In genomic region chr22:22877523-22878210, GRCh38 we compare ENCODE assay signal across 9 cellular contexts. TPM values are rescaled to one million over a fixed set of nuclear protein-coding genes. Genes with fewer than 3 reads are reported as not detected.
DNase-seq lines count a peak whose midpoint lies in the region; ATAC-seq and TF ChIP-seq lines count a peak whose summit lies in the region.
"Had no signal": no experiment of that assay in that cellular context is flagged by ENCODE, and none has a peak within 500 bp of the region (broad histone marks: within the 10 kb centered on the region; RNA-seq: fewer than 3 reads in every experiment).

No MANE protein-coding gene starts in this region.

- no peak overlapping the region for H3K4me3 Mint-ChIP-seq in activated T-helper 2 cell treated with anti-CD3 and anti-CD28 coated beads, Interferon-gamma antibody, Interleukin-2, Interleukin-4, amounts not matched to agents 10 μg/mL and 5 μg/mL and 100 μg/mL, durations not matched to agents 14 hours and 24 hours and 36 hours (ENCODE audit: low read depth)

- CTCF ChIA-PET in BJ (lab: Yijun Ruan, JAX) (interaction anchor here (0.6 to 2.0 kb wide), 11 partner anchors 9 to 291 kb away, joined by 3 to 6 read pairs (median 4); no protein-coding TSS in a partner anchor), HEK293 (lab: Yijun Ruan, JAX) (interaction anchor here (0.6 to 3.7 kb wide), 33 partner anchors 9 to 415 kb away, joined by 3 to 28 read pairs (median 4); no protein-coding TSS in a partner anchor)

- H3K36me3 ChIP-seq in BJ (ENCODE audit: control insufficient read depth, insufficient read depth, low read length), result no peaks in the 10 kb centered on the region
- no peaks in the 10 kb centered on the region for H3K36me3 ChIP-seq in HEK293 (ENCODE audit: control insufficient read depth in 2 of 2, insufficient read depth in 1 of 2, low read length in 2 of 2)

- DNase-seq in BJ (ENCODE audit: low read depth) (no peak), RKO (ENCODE audit: low spot score) (peak; percentile 65), globus pallidus (ENCODE audit: low spot score) (peak; percentile 28), retina (peak; percentile 46)
- peak; percentile 55 for DNase-seq in activated T-helper 2 cell treated with anti-CD3 and anti-CD28 coated beads, Interferon-gamma antibody, Interleukin-2, Interleukin-4, amounts not matched to agents 10 μg/mL and 5 μg/mL and 100 μg/mL, durations not matched to agents 14 hours and 24 hours and 36 hours (ENCODE audit: low spot score)

- intact Hi-C loops in activated T-helper 2 cell treated with anti-CD3 and anti-CD28 coated beads, Interferon-gamma antibody, Interleukin-2, Interleukin-4, amounts not matched to agents 10 μg/mL and 5 μg/mL and 100 μg/mL, durations not matched to agents 14 hours and 24 hours and 36 hours (cut with micrococcal nuclease), result no loop called here

- no peaks in the 10 kb centered on the region; the same call in 1 of the 2 replicates for H3K27me3 ChIP-seq in BJ (ENCODE audit: control insufficient read depth, insufficient read depth, low read length)

- H3K4me1 Mint-ChIP-seq in activated T-helper 2 cell treated with anti-CD3 and anti-CD28 coated beads, Interferon-gamma antibody, Interleukin-2, Interleukin-4, amounts not matched to agents 10 μg/mL and 5 μg/mL and 100 μg/mL, durations not matched to agents 14 hours and 24 hours and 36 hours (ENCODE audit: low read depth), result no peaks in the 10 kb centered on the region

- no peaks in the 10 kb centered on the region for H3K36me3 Mint-ChIP-seq in activated T-helper 2 cell treated with anti-CD3 and anti-CD28 coated beads, Interferon-gamma antibody, Interleukin-2, Interleukin-4, amounts not matched to agents 10 μg/mL and 5 μg/mL and 100 μg/mL, durations not matched to agents 14 hours and 24 hours and 36 hours (ENCODE audit: low read depth)

- no peak overlapping the region for H3K27ac Mint-ChIP-seq in activated T-helper 2 cell treated with anti-CD3 and anti-CD28 coated beads, Interferon-gamma antibody, Interleukin-2, Interleukin-4, amounts not matched to agents 10 μg/mL and 5 μg/mL and 100 μg/mL, durations not matched to agents 14 hours and 24 hours and 36 hours

- no peak for ATAC-seq in GM21723 (IDR thresholded peaks at IDR 0.05; ENCODE audit: unreplicated experiment)
- no peak for ATAC-seq in HG03439 (IDR thresholded peaks at IDR 0.05; ENCODE audit: unreplicated experiment)

- no peaks in the 10 kb centered on the region for H3K9me3 ChIP-seq in HEK293 (ENCODE audit: control insufficient read depth, insufficient read depth, low read depth, low read length)

- TF ChIP-seq CTCF in BJ (IDR thresholded peaks at IDR 0.05; ENCODE audit: insufficient read depth, low read depth, low read length), result peak; percentile 79
- peak; percentile 32; the same call in 1 of the 2 replicates for TF ChIP-seq CTCF in HEK293 (tag by site-specific recombination; IDR thresholded peaks at IDR 0.05)

- H3K4me1 ChIP-seq in HEK293 (ENCODE audit: control insufficient read depth, insufficient read depth, low read length), result no peaks in the 10 kb centered on the region

- no peak overlapping the region for H3K27ac ChIP-seq in HEK293 (ENCODE audit: extremely low read depth, low read depth, low read length)

- H3K4me3 ChIP-seq in BJ (ENCODE audit: low read depth, low read length), result no peak overlapping the region
- H3K4me3 ChIP-seq in HEK293 (ENCODE audit: low read depth, low read length), result no peak overlapping the region

- POLR2A ChIA-PET in BJ (lab: Charles Lee), result no interaction called here
- POLR2A ChIA-PET in HEK293 (lab: Yijun Ruan, JAX), result no interaction called here

- H3K27me3 Mint-ChIP-seq in activated T-helper 2 cell treated with anti-CD3 and anti-CD28 coated beads, Interferon-gamma antibody, Interleukin-2, Interleukin-4, amounts not matched to agents 10 μg/mL and 5 μg/mL and 100 μg/mL, durations not matched to agents 14 hours and 24 hours and 36 hours (ENCODE audit: low read depth), result peaks cover 28% of the 10 kb centered on the region

- H3K9me3 Mint-ChIP-seq in activated T-helper 2 cell treated with anti-CD3 and anti-CD28 coated beads, Interferon-gamma antibody, Interleukin-2, Interleukin-4, amounts not matched to agents 10 μg/mL and 5 μg/mL and 100 μg/mL, durations not matched to agents 14 hours and 24 hours and 36 hours, result no peaks in the 10 kb centered on the region

TF ChIP-seq in HEK293, 187 proteins besides CTCF, POLR2A, EP300 and RAD21:
- peak; percentile 25; the same call in 1 of the 2 replicates for TF ChIP-seq IKZF3 (tag by site-specific recombination; IDR thresholded peaks at IDR 0.05)
- TF ChIP-seq ZBTB8A (tag by site-specific recombination; IDR thresholded peaks at IDR 0.05), result peak; percentile 94
- TF ChIP-seq ZNF660 (tag by site-specific recombination; IDR thresholded peaks at IDR 0.05), result peak; percentile 76; the same call in 1 of the 2 replicates
- TF ChIP-seq ZNF830 (tag by site-specific recombination; IDR thresholded peaks at IDR 0.05; ENCODE audit: low read depth), result no peak
- TF ChIP-seq ZNF654 (tag by site-specific recombination; IDR thresholded peaks at IDR 0.05; ENCODE audit: low read depth), result peak; percentile 76
- TF ChIP-seq ZNF121 (tag by site-specific recombination; IDR thresholded peaks at IDR 0.05), result no peak
- TF ChIP-seq SP3 (tag by site-specific recombination; IDR thresholded peaks at IDR 0.05), result no peak

RNA-seq across cellular contexts. Expression of gene IGLL5, which starts 9.9 kb away (rescaled TPM):
- not detected in 2 replicates for polyA plus RNA-seq in BJ (2011; rRNA removed)
- polyA minus RNA-seq in BJ (2011; rRNA and poly(A)+ RNA removed), result not detected in 2 replicates
- total RNA-seq in activated T-helper 2 cell treated with anti-CD3 and anti-CD28 coated beads, Interferon-gamma antibody, Interleukin-2, Interleukin-4, amounts not matched to agents 10 μg/mL and 5 μg/mL and 100 μg/mL, durations not matched to agents 14 hours and 24 hours and 36 hours, result not detected in 2 replicates
- total RNA-seq: pulmonary artery endothelial cell had no signal
